In genomic region chr17:80035687-80035936, GRCh38 we compare ENCODE assay signal across 8 cellular contexts. TPM values are rescaled to one million over a fixed set of nuclear protein-coding genes. Genes with fewer than 3 reads are reported as not detected.
DNase-seq lines count a peak whose midpoint lies in the region; ATAC-seq and TF ChIP-seq lines count a peak whose summit lies in the region.

Gene TBC1D16 (minus strand): TSS chr17:80035872. CDS start chr17:80013547, 22,325 bp downstream.

- H2AFZ ChIP-seq in IMR-90 (replicated peaks; ENCODE audit: low read length, poor library complexity) (peak within 1 kb of the TSS; percentile 99), mesenchymal stem cell (ENCODE audit: low read depth, low read length) (peak within 1 kb of the TSS; percentile 96)

- dilution Hi-C loops in IMR-90 (cut with HindIII; ENCODE audit: low sequenced_read_pairs, unreplicated experiment), result no loop called here

- H3K9me3 ChIP-seq in IMR-90 (ENCODE audit: control insufficient read depth, insufficient read depth, low read length) (no peaks in the 10 kb centered on the region), mesenchymal stem cell (ENCODE audit: control insufficient read depth, low read length) (no peaks in the 10 kb centered on the region), upper lobe of right lung (no peaks in the 10 kb centered on the region)

- H3K18ac ChIP-seq in IMR-90 (ENCODE audit: low read depth, low read length) (peak within 1 kb of the TSS; percentile 86; the same call in 1 of the 2 replicates), mesenchymal stem cell (ENCODE audit: low read depth in 1 of 2, low read length in 2 of 2) (peak within 1 kb of the TSS; percentile 90 to 92)

- H4K8ac ChIP-seq in IMR-90 (ENCODE audit: low read depth in 2 of 2, low read length in 2 of 2) (peak within 1 kb of the TSS; percentile 22 to 88), mesenchymal stem cell (ENCODE audit: low read length) (peak within 1 kb of the TSS; percentile 82)

- H4K20me1 ChIP-seq in IMR-90 (ENCODE audit: insufficient read depth, low read length), result peaks cover 37% of the 10 kb centered on the region

- H2AK5ac ChIP-seq in IMR-90 (ENCODE audit: low read depth, low read length) (peak within 1 kb of the TSS; percentile 61; the same call in 1 of the 2 replicates), mesenchymal stem cell (ENCODE audit: low read length, severe bottlenecking) (no peak within 1 kb of the TSS)

- DNase-seq in BJ (ENCODE audit: low read depth) (no peak), IMR-90 (no peak), cerebellum (ENCODE audit: low spot score) (no peak), mesenchymal stem cell (no peak), upper lobe of right lung (no peak), NCI-H69 (lab: John Stamatoyannopoulos, UW) (no peak), midbrain (lab: John Stamatoyannopoulos, UW) (no peak)

- H3K9ac ChIP-seq in IMR-90 (ENCODE audit: low read depth, low read length) (peak within 1 kb of the TSS; percentile 97), mesenchymal stem cell (ENCODE audit: low read length) (peak within 1 kb of the TSS; percentile 98)

- no peaks in the 10 kb centered on the region; the same call in 1 of the 2 replicates for H3K4me1 ChIP-seq in IMR-90 (ENCODE audit: control insufficient read depth, insufficient read depth, low read length)
- H3K4me1 ChIP-seq in mesenchymal stem cell (ENCODE audit: control insufficient read depth, insufficient read depth, low read depth, low read length), result peaks cover 7% of the 10 kb centered on the region
- peaks cover 8% of the 10 kb centered on the region for H3K4me1 ChIP-seq in upper lobe of right lung

- in situ Hi-C loops in IMR-90 (cut with MboI; ENCODE audit: low sequenced_read_pairs), result no loop called here

- intact Hi-C loops in IMR-90 (cut with micrococcal nuclease), result no loop called here
- intact Hi-C loops in upper lobe of right lung (cut with DNase I), result no loop called here

- WGBS in IMR-90 (ENCODE audit: extremely low coverage in 2 of 2, insufficient read length in 1 of 2), 2 experiments, result 1% methylated on average over 16 of the region's 46 CpGs; no CpG with 5 or more reads in 1 of the 2 experiments
- WGBS in mesenchymal stem cell, result no CpG with 5 or more reads among the region's 46 CpGs

- H3K4me3 ChIP-seq in BJ (ENCODE audit: low read depth, low read length), result peak within 1 kb of the TSS; percentile 98
- peak within 1 kb of the TSS; percentile 79 for H3K4me3 ChIP-seq in IMR-90 (ENCODE audit: insufficient read depth, low read depth, low read length)
- H3K4me3 ChIP-seq in mesenchymal stem cell (ENCODE audit: insufficient read depth in 1 of 2, low read depth in 1 of 2, low read length in 2 of 2), result peak within 1 kb of the TSS; percentile 90 to 95
- peak within 1 kb of the TSS; percentile 72 for H3K4me3 ChIP-seq in upper lobe of right lung

- peak within 1 kb of the TSS; percentile 88 for H3K4ac ChIP-seq in IMR-90 (ENCODE audit: low read depth, low read length)
- H3K4ac ChIP-seq in mesenchymal stem cell (ENCODE audit: low read depth in 1 of 2, low read length in 2 of 2), result peak within 1 kb of the TSS; percentile 3 to 96

- no peak for TF ChIP-seq RAD21 in IMR-90 (IDR thresholded peaks at IDR 0.05; ENCODE audit: low read length)

- H2BK12ac ChIP-seq in mesenchymal stem cell (ENCODE audit: low read length in 2 of 2), result peak within 1 kb of the TSS; percentile 30 to 90

- no peak within 1 kb of the TSS for H2BK20ac ChIP-seq in IMR-90 (ENCODE audit: low read depth, low read length)

- H4K5ac ChIP-seq in IMR-90 (ENCODE audit: low read depth, low read length), result peak within 1 kb of the TSS; percentile 81

- CTCF ChIA-PET in BJ (lab: Yijun Ruan, JAX) (no interaction called here), IMR-90 (lab: Yijun Ruan, JAX) (interaction anchor here (0.7 kb wide), 1 partner anchor 257 kb away, joined by 5 read pairs; the partner anchor contains the start of gene CBX2)

- peak within 1 kb of the TSS; percentile 73 for H3K14ac ChIP-seq in IMR-90 (replicated peaks; ENCODE audit: low read depth, low read length)
- peak within 1 kb of the TSS; percentile 62 to 98 for H3K14ac ChIP-seq in mesenchymal stem cell (ENCODE audit: low read length in 2 of 2)

- H3K9me1 ChIP-seq in IMR-90 (ENCODE audit: insufficient read depth, low read length), result peaks cover 11% of the 10 kb centered on the region

- H2BK15ac ChIP-seq in IMR-90 (ENCODE audit: low read depth, low read length), result no peak within 1 kb of the TSS
- H2BK15ac ChIP-seq in mesenchymal stem cell (ENCODE audit: low read depth, poor library complexity, severe bottlenecking), result peak within 1 kb of the TSS; percentile 78

- H3K27me3 ChIP-seq in BJ (ENCODE audit: control insufficient read depth, insufficient read depth, low read length) (no peaks in the 10 kb centered on the region), IMR-90 (ENCODE audit: control insufficient read depth, insufficient read depth, low read length) (no peaks in the 10 kb centered on the region), mesenchymal stem cell (ENCODE audit: control insufficient read depth in 1 of 2, insufficient read depth in 1 of 2, low read length in 2 of 2) (no peaks in the 10 kb centered on the region), upper lobe of right lung (no peaks in the 10 kb centered on the region)

- H3K4me2 ChIP-seq in IMR-90 (ENCODE audit: low read depth, low read length) (peak within 1 kb of the TSS; percentile 99), mesenchymal stem cell (ENCODE audit: low read length, poor library complexity, severe bottlenecking) (peak within 1 kb of the TSS; percentile 100)

- H3K36me3 ChIP-seq in BJ (ENCODE audit: control insufficient read depth, insufficient read depth, low read length) (no peaks in the 10 kb centered on the region; the same call in 1 of the 2 replicates), IMR-90 (ENCODE audit: control insufficient read depth, insufficient read depth, low read length) (peaks cover 2% of the 10 kb centered on the region; the same call in 1 of the 2 replicates), mesenchymal stem cell (ENCODE audit: control insufficient read depth in 1 of 2, insufficient read depth in 2 of 2, low read depth in 1 of 2, low read length in 2 of 2) (peaks cover 6 to 13% of the 10 kb centered on the region in 2 experiments), upper lobe of right lung (no peaks in the 10 kb centered on the region)

- TF ChIP-seq POLR2A in IMR-90 (IDR thresholded peaks at IDR 0.05; ENCODE audit: low read depth, low read length), result no peak

- H3K56ac ChIP-seq in IMR-90 (ENCODE audit: extremely low read depth, insufficient read depth, low read length), result peak within 1 kb of the TSS; percentile 42

- no peak within 1 kb of the TSS for H2BK120ac ChIP-seq in IMR-90 (ENCODE audit: low read depth, low read length)
- peak within 1 kb of the TSS; percentile 94 for H2BK120ac ChIP-seq in mesenchymal stem cell (ENCODE audit: low read depth, low read length)

- TF ChIP-seq CTCF in BJ (IDR thresholded peaks at IDR 0.05; ENCODE audit: insufficient read depth, low read depth, low read length) (no peak), IMR-90 (conservative IDR thresholded peaks at IDR 0.05; ENCODE audit: low read depth, low read length) (no peak), upper lobe of right lung (IDR thresholded peaks at IDR 0.05) (no peak)

- no peak for ATAC-seq in IMR-90 (ENCODE audit: low read depth)
- no peak for ATAC-seq in upper lobe of right lung
- no peak for ATAC-seq in GM21529 (IDR thresholded peaks at IDR 0.05; ENCODE audit: unreplicated experiment)

- H3K27ac ChIP-seq in IMR-90 (ENCODE audit: insufficient read depth, low read length) (peak within 1 kb of the TSS; percentile 97), mesenchymal stem cell (ENCODE audit: low read length, poor library complexity, severe bottlenecking) (peak within 1 kb of the TSS; percentile 71), upper lobe of right lung (peak within 1 kb of the TSS; percentile 94)

- POLR2A ChIA-PET in BJ (lab: Charles Lee), result interaction anchor here (0.6 kb wide), 1 partner anchor 1719 kb away, joined by 3 read pairs; no protein-coding TSS in a partner anchor
- POLR2A ChIA-PET in IMR-90 (lab: Charles Lee; ENCODE audit: unreplicated experiment), result no interaction called here

- no TSS peak for BruUV-seq in IMR-90 (replicated peaks; lab: Mats Ljungman, UMichigan)

- H2BK5ac ChIP-seq in IMR-90 (ENCODE audit: low read depth, low read length, poor library complexity, severe bottlenecking) (peak within 1 kb of the TSS; percentile 80), mesenchymal stem cell (ENCODE audit: low read depth, low read length, poor library complexity, severe bottlenecking) (peak within 1 kb of the TSS; percentile 83)

- H3K23ac ChIP-seq in IMR-90 (ENCODE audit: low read depth, low read length) (peak within 1 kb of the TSS; percentile 53; the same call in 1 of the 2 replicates), mesenchymal stem cell (ENCODE audit: low read length in 2 of 2) (peak within 1 kb of the TSS in 1 of 2 experiments; percentile 50)

- H3K79me1 ChIP-seq in IMR-90 (ENCODE audit: low read depth in 1 of 2, low read length in 2 of 2), result peaks cover 36 to 51% of the 10 kb centered on the region in 2 experiments
- peaks cover 20% of the 10 kb centered on the region for H3K79me1 ChIP-seq in mesenchymal stem cell (replicated peaks; ENCODE audit: low read length, poor library complexity, severe bottlenecking)

- H2AK9ac ChIP-seq in IMR-90 (replicated peaks; ENCODE audit: low read depth, low read length, poor library complexity), result peak within 1 kb of the TSS; percentile 92

- H4K91ac ChIP-seq in IMR-90 (ENCODE audit: insufficient read depth, low read depth, low read length) (peak within 1 kb of the TSS; percentile 74; the same call in 1 of the 2 replicates), mesenchymal stem cell (ENCODE audit: low read length) (peak within 1 kb of the TSS; percentile 92)

TF ChIP-seq in IMR-90, 13 proteins besides CTCF, POLR2A, EP300 and RAD21:
- TF ChIP-seq MAZ (IDR thresholded peaks at IDR 0.05; ENCODE audit: borderline replicate concordance, low read depth, low read length) (peak; percentile 40; the same call in 1 of the 2 replicates), CEBPB (IDR thresholded peaks at IDR 0.05; ENCODE audit: low read depth, low read length) (no peak)

RNA-seq across cellular contexts. Expression of gene TBC1D16, which starts in this region (rescaled TPM):
- polyA plus RNA-seq in BJ (2011; rRNA removed) (8.4 and 9.0 TPM in 2 replicates), IMR-90 (2012; rRNA removed) (9.2 and 10.1 TPM in 2 replicates)
- 15.4 and 17.8 TPM in 2 replicates for polyA minus RNA-seq in BJ (2011; rRNA and poly(A)+ RNA removed)
- total RNA-seq in IMR-90 (2012; rRNA removed) (14.4 and 16.7 TPM in 2 replicates), cerebellum (49.1 TPM), upper lobe of right lung (21.7 TPM)
- 6.3 and 8.7 TPM in 2 replicates for polyA plus RNA-seq in IMR-90 (2012; cell fraction: cytosol; rRNA removed)
- polyA plus RNA-seq in IMR-90 (2012; cell fraction: nucleus; rRNA removed; ENCODE audit: low replicate concordance), result 14.0 and 18.3 TPM in 2 replicates
- polyA plus RNA-seq in mesenchymal stem cell (2013, experiment 1 of 2), result 20.2 TPM
- polyA plus RNA-seq in mesenchymal stem cell (2013, experiment 2 of 2), result 20.1 TPM
